Comparison of ENCODE assay signal across 9 cellular contexts in the genomic region with DNA sequence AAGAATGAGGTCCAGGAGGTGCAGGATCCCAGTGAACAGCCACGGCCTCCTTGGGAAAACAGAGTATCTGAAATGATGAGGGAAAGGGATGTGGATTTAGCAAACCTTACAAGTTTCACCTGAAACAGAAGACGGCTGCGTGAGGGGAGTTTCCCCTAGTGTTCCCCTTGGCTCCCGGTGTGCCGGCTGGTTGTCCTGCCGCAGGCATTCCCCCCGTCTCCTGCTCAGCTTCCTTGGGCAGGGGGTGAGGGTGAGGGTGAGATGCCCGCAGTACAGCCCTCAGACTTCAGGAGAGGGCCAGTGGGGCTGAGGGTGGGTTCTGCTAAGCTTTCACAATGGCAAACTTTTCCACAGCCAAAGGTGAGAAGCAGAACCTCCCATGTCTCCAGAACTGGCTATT.
"Had no signal": no experiment of that assay in that cellular context is flagged by ENCODE, and none has a peak within 500 bp of the region (broad histone marks: within the 10 kb centered on the region; RNA-seq: fewer than 3 reads in every experiment).

No MANE protein-coding gene starts in this region.

- H3K4me1 ChIP-seq: HAP-1 had no signal

- H3K27ac ChIP-seq: GM23248, HL-60 had no signal

- ATAC-seq: HCT116, HepG2 had no signal

- H3K9me3 ChIP-seq: HAP-1 had no signal

- DNase-seq: GM23248, GOT3, H7, HFFc6, IMR-90 had no signal

- H3K36me3 ChIP-seq: HAP-1 had no signal

- H2AFZ ChIP-seq: GM23248 had no signal

- H3K4me3 ChIP-seq: GM23248, HAP-1 had no signal

- H3K27ac Mint-ChIP-seq: HFFc6 had no signal

- H3K4me3 Mint-ChIP-seq: HFFc6 had no signal
